In genomic region chr7:28643369-28644340, GRCh38 we compare ENCODE assay signal across 27 cellular contexts.
DNase-seq lines count a peak whose midpoint lies in the region; ATAC-seq and TF ChIP-seq lines count a peak whose summit lies in the region.
"Had no signal": no experiment of that assay in that cellular context is flagged by ENCODE, and none has a peak within 500 bp of the region (broad histone marks: within the 10 kb centered on the region; RNA-seq: fewer than 3 reads in every experiment).

No MANE protein-coding gene starts in this region.

- H3K27ac Mint-ChIP-seq in GM23338 (no peak overlapping the region), WTC11 (0 out of 2 replicates have a peak overlapping the region, but pooled peaks have one; percentile 17)
- H3K27ac Mint-ChIP-seq in activated naive CD8-positive, alpha-beta T cell treated with anti-CD3 and anti-CD28 coated beads for 36 hours, result no peak overlapping the region
- H3K27ac Mint-ChIP-seq: activated naive CD8-positive, alpha-beta T cell treated with anti-CD3 and anti-CD28 coated beads, Interleukin-2, amount 10 ng/mL, durations not matched to agents 7 days and 5 days; naive thymus-derived CD8-positive, alpha-beta T cell had no signal

- H3K9me3 ChIP-seq in osteoblast (ENCODE audit: low read depth, low read length), result no peaks in the 10 kb centered on the region
- H3K9me3 ChIP-seq: ascending aorta, BE2C, gastrocnemius medialis, left ventricle myocardium inferior, spleen, upper lobe of right lung had no signal

- no peaks in the 10 kb centered on the region for H3F3A ChIP-seq in GM23338 (replicated peaks; ENCODE audit: low read depth)

- 0 out of 2 replicates have a peak, but pooled peaks cover 3% of the 10 kb centered on the region for H3K9me2 ChIP-seq in GM23338 (ENCODE audit: insufficient read depth)

- H3K27me3 Mint-ChIP-seq in GM23338 (ENCODE audit: insufficient read depth, low read depth, poor library complexity), result peaks cover 6% of the 10 kb centered on the region
- H3K27me3 Mint-ChIP-seq in WTC11 (ENCODE audit: low read depth), result no peaks in the 10 kb centered on the region
- H3K27me3 Mint-ChIP-seq in activated naive CD8-positive, alpha-beta T cell treated with anti-CD3 and anti-CD28 coated beads for 36 hours, result no peaks in the 10 kb centered on the region

- H3K9me3 Mint-ChIP-seq in GM23338, result no peaks in the 10 kb centered on the region
- H3K9me3 Mint-ChIP-seq in WTC11, result no peaks in the 10 kb centered on the region
- no peaks in the 10 kb centered on the region for H3K9me3 Mint-ChIP-seq in activated naive CD8-positive, alpha-beta T cell treated with anti-CD3 and anti-CD28 coated beads for 36 hours
- H3K9me3 Mint-ChIP-seq: activated naive CD8-positive, alpha-beta T cell treated with anti-CD3 and anti-CD28 coated beads, Interleukin-2, amount 10 ng/mL, durations not matched to agents 7 days and 5 days; naive thymus-derived CD8-positive, alpha-beta T cell had no signal

- H3K79me2 ChIP-seq in GM23338 (replicated peaks; ENCODE audit: insufficient read depth) (no peaks in the 10 kb centered on the region), osteoblast (ENCODE audit: insufficient read depth, low read length) (no peaks in the 10 kb centered on the region)
- H3K79me2 ChIP-seq: hepatocyte had no signal

- H3K4me3 Mint-ChIP-seq in GM23338 (no peak overlapping the region), WTC11 (no peak overlapping the region)
- no peak overlapping the region for H3K4me3 Mint-ChIP-seq in activated naive CD8-positive, alpha-beta T cell treated with anti-CD3 and anti-CD28 coated beads for 36 hours
- H3K4me3 Mint-ChIP-seq: activated naive CD8-positive, alpha-beta T cell treated with anti-CD3 and anti-CD28 coated beads, Interleukin-2, amount 10 ng/mL, durations not matched to agents 7 days and 5 days; naive thymus-derived CD8-positive, alpha-beta T cell had no signal

- H3K4me1 Mint-ChIP-seq in GM23338, result peaks cover 15% of the 10 kb centered on the region
- peaks cover 19% of the 10 kb centered on the region for H3K4me1 Mint-ChIP-seq in WTC11
- H3K4me1 Mint-ChIP-seq in activated naive CD8-positive, alpha-beta T cell treated with anti-CD3 and anti-CD28 coated beads for 36 hours, result no peaks in the 10 kb centered on the region
- H3K4me1 Mint-ChIP-seq: activated naive CD8-positive, alpha-beta T cell treated with anti-CD3 and anti-CD28 coated beads, Interleukin-2, amount 10 ng/mL, durations not matched to agents 7 days and 5 days; naive thymus-derived CD8-positive, alpha-beta T cell had no signal

- TF ChIP-seq CTCF in GM23338 (conservative IDR thresholded peaks at IDR 0.05; ENCODE audit: low read depth in 2 of 2) (no peak), WTC11 (IDR thresholded peaks at IDR 0.05) (no peak), osteoblast (IDR thresholded peaks at IDR 0.05; ENCODE audit: extremely low read depth, low read depth, low read length) (no peak)

- H3K27me3 ChIP-seq in GM23338 (ENCODE audit: insufficient read depth), result no peaks in the 10 kb centered on the region
- H3K27me3 ChIP-seq in osteoblast (ENCODE audit: insufficient read depth, low read length), result no peaks in the 10 kb centered on the region
- H3K27me3 ChIP-seq: ascending aorta, BE2C, gastrocnemius medialis, hepatocyte, spleen, upper lobe of right lung had no signal

- H2AFZ ChIP-seq in GM23338 (peak overlapping the region; percentile 74; the same call in 1 of the 2 replicates), osteoblast (ENCODE audit: low read length) (no peak overlapping the region)
- H2AFZ ChIP-seq: hepatocyte, PC-9 had no signal

- H3K36me3 Mint-ChIP-seq in GM23338 (ENCODE audit: low read depth) (no peaks in the 10 kb centered on the region), WTC11 (no peaks in the 10 kb centered on the region)
- H3K36me3 Mint-ChIP-seq in activated naive CD8-positive, alpha-beta T cell treated with anti-CD3 and anti-CD28 coated beads for 36 hours, result no peaks in the 10 kb centered on the region
- H3K36me3 Mint-ChIP-seq: activated naive CD8-positive, alpha-beta T cell treated with anti-CD3 and anti-CD28 coated beads, Interleukin-2, amount 10 ng/mL, durations not matched to agents 7 days and 5 days; naive thymus-derived CD8-positive, alpha-beta T cell had no signal

- H3K36me3 ChIP-seq in GM23338 (ENCODE audit: insufficient read depth) (no peaks in the 10 kb centered on the region), osteoblast (ENCODE audit: insufficient read depth, low read length) (no peaks in the 10 kb centered on the region)
- H3K36me3 ChIP-seq: ascending aorta, BE2C, gastrocnemius medialis, left ventricle myocardium inferior, spleen, upper lobe of right lung had no signal

- no peaks in the 10 kb centered on the region for H4K20me1 ChIP-seq in GM23338 (replicated peaks; ENCODE audit: insufficient read depth)
- no peaks in the 10 kb centered on the region for H4K20me1 ChIP-seq in osteoblast (ENCODE audit: insufficient read depth, low read length)

- ATAC-seq in GM23338 (peak; percentile 56), WTC11 (peak; percentile 56), HG03139 (IDR thresholded peaks at IDR 0.05; ENCODE audit: unreplicated experiment) (no peak)
- ATAC-seq: gastrocnemius medialis; naive thymus-derived CD8-positive, alpha-beta T cell; Right ventricle myocardium inferior; upper lobe of right lung had no signal

- H3K27ac ChIP-seq in GM23338 (ENCODE audit: low read depth) (no peak overlapping the region), osteoblast (ENCODE audit: low read depth, low read length) (no peak overlapping the region)
- H3K27ac ChIP-seq: ascending aorta, gastrocnemius medialis, left ventricle myocardium inferior, PC-9, spleen, upper lobe of right lung had no signal

- H3K4me3 ChIP-seq in GM23338 (no peak overlapping the region), osteoblast (ENCODE audit: insufficient read depth, low read length) (no peak overlapping the region)
- H3K4me3 ChIP-seq: ascending aorta, gastrocnemius medialis, hepatocyte, left ventricle myocardium inferior, PC-9, spleen, upper lobe of right lung had no signal

- DNase-seq in AG20443 (ENCODE audit: low spot score), result peak; percentile 18
- DNase-seq in GM23338 (ENCODE audit: low spot score), result peak; percentile 56
- DNase-seq in WTC11 (ENCODE audit: low spot score), result no peak
- peak; percentile 23 for DNase-seq in kidney tubule cell (ENCODE audit: low spot score)
- DNase-seq in NCI-H1436 (lab: John Stamatoyannopoulos, UW), result no peak
- DNase-seq in osteoblast (ENCODE audit: insufficient read length, low spot score, missing footprints), result no peak
- no peak for DNase-seq in activated naive CD8-positive, alpha-beta T cell treated with anti-CD3 and anti-CD28 coated beads for 36 hours
- DNase-seq: activated CD8-positive, alpha-beta memory T cell treated with anti-CD3 and anti-CD28 coated beads for 24 hours; activated effector memory CD4-positive, alpha-beta T cell treated with Interleukin-2 at 50 U/mL for 16 hours; activated naive CD8-positive, alpha-beta T cell treated with anti-CD3 and anti-CD28 coated beads, Interleukin-2, amount 10 ng/mL, durations not matched to agents 7 days and 5 days; BE2C; central memory CD4-positive, alpha-beta T cell; gastrocnemius medialis; left ventricle myocardium inferior; naive thymus-derived CD8-positive, alpha-beta T cell; NCI-H510A; NK-92 treated with Interleukin-12 subunit alpha and Interleukin-12 subunit beta, amount 100 ng/mL, for 24 hours; PC-9; retina; spleen; substantia nigra; T-helper 2 cell; upper lobe of right lung had no signal

- CTCF ChIA-PET in WTC11 (lab: Charles Lee), result interaction anchor here (1.0 to 1.3 kb wide), 2 partner anchors 17 to 28 kb away, joined by 3 to 5 read pairs; no protein-coding TSS in a partner anchor

- H3K4me1 ChIP-seq in GM23338 (ENCODE audit: insufficient read depth), result peaks cover 13% of the 10 kb centered on the region
- no peaks in the 10 kb centered on the region for H3K4me1 ChIP-seq in osteoblast (ENCODE audit: insufficient read depth, low read length)
- H3K4me1 ChIP-seq: ascending aorta, BE2C, spleen, upper lobe of right lung had no signal

- POLR2A ChIA-PET in WTC11 (lab: Charles Lee), result interaction anchor here (0.6 kb wide), 2 partner anchors 248 to 403 kb away, joined by 4 to 7 read pairs; no protein-coding TSS in a partner anchor

- H3K4me2 ChIP-seq in GM23338, result peak overlapping the region; percentile 53
- H3K4me2 ChIP-seq in osteoblast (ENCODE audit: insufficient read depth, low read length), result no peak overlapping the region
- H3K4me2 ChIP-seq: hepatocyte, PC-9 had no signal

TF ChIP-seq in GM23338, 12 proteins besides CTCF, POLR2A, EP300 and RAD21 (continues in another document):
- no peak for TF ChIP-seq CREB1 (CRISPR knock-in tag; IDR thresholded peaks at IDR 0.05; ENCODE audit: low read depth)

TF ChIP-seq in WTC11, 78 proteins besides CTCF, POLR2A, EP300 and RAD21:
- TF ChIP-seq ZNF512 (CRISPR knock-in tag; IDR thresholded peaks at IDR 0.05; ENCODE audit: borderline replicate concordance), result peak; percentile 97
- TF ChIP-seq TEAD1 (CRISPR knock-in tag; IDR thresholded peaks at IDR 0.05), result 0 out of 2 replicates have a peak, but pooled peaks have one; percentile 13
- TF ChIP-seq ZSCAN18 (CRISPR knock-in tag; IDR thresholded peaks at IDR 0.05), result no peak
- TF ChIP-seq NR2C2 (CRISPR knock-in tag; IDR thresholded peaks at IDR 0.05), result no peak

Comparison
In these comparisons a context has a peak if more than half of its experiments do, and no peak if none do; other contexts are left out.
1. DNase-seq: peak in AG20443 (single experiment), GM23338 (single experiment) and kidney tubule cell (single experiment); none in WTC11 (single experiment), NCI-H1436 (single experiment), osteoblast (single experiment) and activated naive CD8-positive, alpha-beta T cell treated with anti-CD3 and anti-CD28 coated beads for 36 hours (single experiment).